In genomic region chr15:70347766-70348558, GRCh38 we compare ENCODE assay signal across 15 cellular contexts.
DNase-seq lines count a peak whose midpoint lies in the region; ATAC-seq and TF ChIP-seq lines count a peak whose summit lies in the region.
"Had no signal": no experiment of that assay in that cellular context is flagged by ENCODE, and none has a peak within 500 bp of the region (broad histone marks: within the 10 kb centered on the region; RNA-seq: fewer than 3 reads in every experiment).

No MANE protein-coding gene starts in this region.

- POLR2A ChIA-PET in naive thymus-derived CD8-positive, alpha-beta T cell (lab: Charles Lee), result no interaction called here

- no peak overlapping the region for H3K4me3 Mint-ChIP-seq in osteocyte (ENCODE audit: unreplicated experiment)
- no peak overlapping the region for H3K4me3 Mint-ChIP-seq in naive thymus-derived CD8-positive, alpha-beta T cell
- H3K4me3 Mint-ChIP-seq: activated CD4-positive, alpha-beta T cell treated with anti-CD3 and anti-CD28 coated beads for 36 hours; activated CD8-positive, alpha-beta memory T cell treated with anti-CD3 and anti-CD28 coated beads, Interleukin-2, amount 10 ng/mL, durations not matched to agents 7 days and 5 days; activated naive CD8-positive, alpha-beta T cell treated with anti-CD3 and anti-CD28 coated beads for 36 hours; activated T-helper 17 cell treated with anti-CD3 and anti-CD28 coated beads, Interleukin-2, amount 50 U/mL, for 72 hours; CD8-positive, alpha-beta T cell had no signal

- TF ChIP-seq CTCF in osteocyte (IDR thresholded peaks at IDR 0.05), result no peak

- H3K36me3 Mint-ChIP-seq in osteocyte (ENCODE audit: unreplicated experiment), result no peaks in the 10 kb centered on the region
- no peaks in the 10 kb centered on the region for H3K36me3 Mint-ChIP-seq in naive thymus-derived CD8-positive, alpha-beta T cell
- H3K36me3 Mint-ChIP-seq: activated CD8-positive, alpha-beta memory T cell treated with anti-CD3 and anti-CD28 coated beads, Interleukin-2, amount 10 ng/mL, durations not matched to agents 7 days and 5 days; activated naive CD8-positive, alpha-beta T cell treated with anti-CD3 and anti-CD28 coated beads for 36 hours; CD8-positive, alpha-beta T cell had no signal

- H3K9me3 Mint-ChIP-seq in osteocyte (ENCODE audit: unreplicated experiment), result no peaks in the 10 kb centered on the region
- peaks cover 0 to 3% (median 0%) of the 10 kb centered on the region in 9 donors for H3K9me3 Mint-ChIP-seq in naive thymus-derived CD8-positive, alpha-beta T cell
- H3K9me3 Mint-ChIP-seq: activated naive CD8-positive, alpha-beta T cell treated with anti-CD3 and anti-CD28 coated beads for 36 hours; activated T-helper 17 cell treated with anti-CD3 and anti-CD28 coated beads, Interleukin-2, amount 50 U/mL, for 72 hours; CD8-positive, alpha-beta T cell had no signal

- no peak for ATAC-seq in naive thymus-derived CD8-positive, alpha-beta T cell
- ATAC-seq: activated CD4-positive, alpha-beta T cell treated with anti-CD3 and anti-CD28 coated beads for 36 hours; activated CD8-positive, alpha-beta memory T cell treated with anti-CD3 and anti-CD28 coated beads, Interleukin-2, amount 10 ng/mL, durations not matched to agents 7 days and 5 days; activated T-helper 17 cell treated with anti-CD3 and anti-CD28 coated beads, Interleukin-2, amount 50 U/mL, for 72 hours; CD8-positive, alpha-beta T cell had no signal

- H3K4me1 Mint-ChIP-seq in osteocyte (ENCODE audit: unreplicated experiment), result no peaks in the 10 kb centered on the region
- peaks cover 6 to 9% (median 6%) of the 10 kb centered on the region in 4 donors for H3K4me1 Mint-ChIP-seq in naive thymus-derived CD8-positive, alpha-beta T cell
- H3K4me1 Mint-ChIP-seq: activated CD4-positive, alpha-beta T cell treated with anti-CD3 and anti-CD28 coated beads for 36 hours; activated CD8-positive, alpha-beta memory T cell treated with anti-CD3 and anti-CD28 coated beads, Interleukin-2, amount 10 ng/mL, durations not matched to agents 7 days and 5 days; activated T-helper 17 cell treated with anti-CD3 and anti-CD28 coated beads, Interleukin-2, amount 50 U/mL, for 72 hours had no signal

- H3K27ac Mint-ChIP-seq in osteocyte (ENCODE audit: unreplicated experiment), result no peak overlapping the region
- H3K27ac Mint-ChIP-seq in naive thymus-derived CD8-positive, alpha-beta T cell, result no peak overlapping the region
- H3K27ac Mint-ChIP-seq: activated CD4-positive, alpha-beta T cell treated with anti-CD3 and anti-CD28 coated beads for 36 hours; activated CD8-positive, alpha-beta memory T cell treated with anti-CD3 and anti-CD28 coated beads, Interleukin-2, amount 10 ng/mL, durations not matched to agents 7 days and 5 days; activated naive CD8-positive, alpha-beta T cell treated with anti-CD3 and anti-CD28 coated beads for 36 hours; activated T-helper 17 cell treated with anti-CD3 and anti-CD28 coated beads, Interleukin-2, amount 50 U/mL, for 72 hours; CD8-positive, alpha-beta T cell had no signal

- in situ Hi-C loops in KBM-7 (cut with MboI; ENCODE audit: low pct_unique_long_range_greater_than_20kb, low sequenced_read_pairs), result no loop called here

- peak; percentile 27 for DNase-seq in NCI-H345 (lab: John Stamatoyannopoulos, UW)
- no peak for DNase-seq in NCI-H345 treated with DMSO at 0.1 percent for 48 hours (lab: John Stamatoyannopoulos, UW; ENCODE audit: unreplicated experiment)
- peak; percentile 32 for DNase-seq in KBM-7
- peak; percentile 90 for DNase-seq in NCI-H2171 treated with DMSO at 0.1 percent for 48 hours (lab: John Stamatoyannopoulos, UW)
- peak; percentile 38 for DNase-seq in osteocyte (ENCODE audit: extremely low spot score, unreplicated experiment)
- no peak for DNase-seq in naive thymus-derived CD8-positive, alpha-beta T cell
- DNase-seq in AG20443 (ENCODE audit: low spot score), result no peak
- DNase-seq in stimulated activated CD4-positive, alpha-beta T cell treated with anti-CD3 and anti-CD28 coated beads, Interleukin-2, amount 100 ng/mL, for 24 hours, result no peak
- DNase-seq: activated CD4-positive, alpha-beta T cell treated with anti-CD3 and anti-CD28 coated beads for 36 hours; activated CD8-positive, alpha-beta memory T cell treated with anti-CD3 and anti-CD28 coated beads, Interleukin-2, amount 10 ng/mL, durations not matched to agents 7 days and 5 days; activated naive CD8-positive, alpha-beta T cell treated with anti-CD3 and anti-CD28 coated beads for 36 hours; EL; T1000 had no signal

- peaks cover 80% of the 10 kb centered on the region for H3K27me3 Mint-ChIP-seq in osteocyte (ENCODE audit: unreplicated experiment)
- peaks cover 0 to 7% (median 4%) of the 10 kb centered on the region in 5 donors for H3K27me3 Mint-ChIP-seq in naive thymus-derived CD8-positive, alpha-beta T cell
- H3K27me3 Mint-ChIP-seq: activated CD4-positive, alpha-beta T cell treated with anti-CD3 and anti-CD28 coated beads for 36 hours had no signal

Comparison
In these comparisons a context has a peak if more than half of its experiments do, and no peak if none do; other contexts are left out.
1. DNase-seq: peak in NCI-H345 (single experiment), KBM-7 (single experiment), NCI-H2171 treated with DMSO at 0.1 percent for 48 hours (single experiment) and osteocyte (single experiment); none in NCI-H345 treated with DMSO at 0.1 percent for 48 hours (single experiment), naive thymus-derived CD8-positive, alpha-beta T cell (0 of 10), AG20443 (single experiment) and stimulated activated CD4-positive, alpha-beta T cell treated with anti-CD3 and anti-CD28 coated beads, Interleukin-2, amount 100 ng/mL, for 24 hours (0 of 2).